Comparison of ENCODE assay signal across 34 cellular contexts in genomic region chr22:23377767-23378166, GRCh38.
"Had no signal": no experiment of that assay in that cellular context is flagged by ENCODE, and none has a peak within 500 bp of the region (broad histone marks: within the 10 kb centered on the region; RNA-seq: fewer than 3 reads in every experiment).

No MANE protein-coding gene starts in this region.

- ATAC-seq: activated CD8-positive, alpha-beta T cell treated with anti-CD3 and anti-CD28 coated beads for 36 hours; activated naive CD4-positive, alpha-beta T cell treated with anti-CD3 and anti-CD28 coated beads, Interleukin-2, amount 50 U/mL, for 72 hours; activated T-cell treated with anti-CD3 and anti-CD28 coated beads, Interleukin-2, amount 50 U/mL, for 4 hours; activated T-cell treated with anti-CD3 and anti-CD28 coated beads, Interleukin-2, amount 50 U/mL, for 72 hours; activated T-helper 17 cell treated with anti-CD3 and anti-CD28 coated beads, Interleukin-2, amount 50 U/mL, for 72 hours; body of pancreas had no signal

- DNase-seq: activated B cell treated with CpG ODN at 0.5 μM for 24 hours; activated CD4-positive, alpha-beta memory T cell treated with anti-CD3 and anti-CD28 coated beads for 36 hours; activated CD4-positive, alpha-beta T cell treated with anti-CD3 and anti-CD28 coated beads for 4 hours; activated CD4-positive, alpha-beta T cell treated with anti-CD3 and anti-CD28 coated beads, Interleukin-2, amount 10 ng/mL, durations not matched to agents 24 days and 14 days; activated CD4-positive, alpha-beta T cell treated with anti-CD3 and anti-CD28 coated beads, Interleukin-2, amount 50 U/mL, for 1 hour; activated CD4-positive, alpha-beta T cell treated with anti-CD3 and anti-CD28 coated beads, Interleukin-2, amount 50 U/mL, for 4 hours; activated CD4-positive, CD25-positive, alpha-beta regulatory T cell treated with anti-CD3 and anti-CD28 coated beads, Interleukin-2, amount 50 U/mL, for 72 hours; activated CD8-positive, alpha-beta memory T cell treated with anti-CD3 and anti-CD28 coated beads, Interleukin-2, amount 50 U/mL, for 4 hours; activated CD8-positive, alpha-beta T cell treated with anti-CD3 and anti-CD28 coated beads for 36 hours; activated effector memory CD4-positive, alpha-beta T cell treated with anti-CD3 and anti-CD28 coated beads, Interleukin-2, amount 50 U/mL, for 16 hours; activated gamma-delta T cell treated with Interleukin-2 at 50 U/mL for 16 hours; activated naive CD4-positive, alpha-beta T cell; activated naive CD4-positive, alpha-beta T cell treated with anti-CD3 and anti-CD28 coated beads, Interleukin-2, amount 10 ng/mL, durations not matched to agents 7 days and 5 days; activated naive CD8-positive, alpha-beta T cell treated with anti-CD3 and anti-CD28 coated beads for 36 hours; activated T-cell treated with anti-CD3 and anti-CD28 coated beads for 4 hours; activated T-cell treated with anti-CD3 and anti-CD28 coated beads, Interleukin-2, amount 50 U/mL, for 1 hour; activated T-cell treated with anti-CD3 and anti-CD28 coated beads, Interleukin-2, amount 50 U/mL, for 4 hours; activated T-cell treated with anti-CD3 and anti-CD28 coated beads, Interleukin-2, amount 50 U/mL, for 72 hours; adrenal gland; amniotic stem cell; aorta; body of pancreas; brain microvascular endothelial cell; central memory CD4-positive, alpha-beta T cell; T-helper 1 cell; T-helper 2 cell; T-helper 9 cell had no signal

- H3K9me3 Mint-ChIP-seq: activated B cell treated with CpG ODN at 0.5 μM for 24 hours; activated CD4-positive, alpha-beta memory T cell treated with anti-CD3 and anti-CD28 coated beads for 36 hours; activated CD4-positive, alpha-beta T cell treated with anti-CD3 and anti-CD28 coated beads, Interleukin-2, amount 10 ng/mL, durations not matched to agents 24 days and 14 days; activated CD8-positive, alpha-beta T cell treated with anti-CD3 and anti-CD28 coated beads for 36 hours; activated naive CD4-positive, alpha-beta T cell treated with anti-CD3 and anti-CD28 coated beads, Interleukin-2, amount 10 ng/mL, durations not matched to agents 7 days and 5 days; activated naive CD4-positive, alpha-beta T cell treated with anti-CD3 and anti-CD28 coated beads, Interleukin-2, amount 50 U/mL, for 72 hours; activated naive CD8-positive, alpha-beta T cell treated with anti-CD3 and anti-CD28 coated beads for 36 hours; activated T-cell treated with anti-CD3 and anti-CD28 coated beads, Interleukin-2, amount 50 U/mL, for 4 hours; activated T-cell treated with anti-CD3 and anti-CD28 coated beads, Interleukin-2, amount 50 U/mL, for 72 hours; activated T-helper 1 cell treated with anti-CD3 and anti-CD28 coated beads, Interleukin-12 subunit alpha, Interleukin-12 subunit beta, Interleukin-2, Interleukin-4 antibody, amounts not matched to agents 30 ng/mL and 10 ng/mL and 1 ng/mL, durations not matched to agents 14 hours and 24 hours and 36 hours; activated T-helper 17 cell treated with anti-CD3 and anti-CD28 coated beads, Interleukin-2, amount 50 U/mL, for 72 hours; T-helper 1 cell treated with Interleukin-12 subunit alpha and Interleukin-12 subunit beta and Interleukin-4 antibody, amounts not matched to agents 30 μg/mL and 1 μg/mL, for 36 hours; T-helper 2 cell treated with Interferon-gamma antibody and Interleukin-4, amounts not matched to agents 5 μg/mL and 100 μg/mL, for 36 hours had no signal

- H3K4me3 Mint-ChIP-seq: activated B cell treated with CpG ODN at 0.5 μM for 24 hours; activated CD4-positive, alpha-beta memory T cell treated with anti-CD3 and anti-CD28 coated beads for 36 hours; activated CD4-positive, alpha-beta T cell treated with anti-CD3 and anti-CD28 coated beads, Interleukin-2, amount 10 ng/mL, durations not matched to agents 24 days and 14 days; activated CD8-positive, alpha-beta T cell treated with anti-CD3 and anti-CD28 coated beads for 36 hours; activated naive CD4-positive, alpha-beta T cell treated with anti-CD3 and anti-CD28 coated beads, Interleukin-2, amount 10 ng/mL, durations not matched to agents 7 days and 5 days; activated naive CD8-positive, alpha-beta T cell treated with anti-CD3 and anti-CD28 coated beads for 36 hours; activated T-cell treated with anti-CD3 and anti-CD28 coated beads, Interleukin-2, amount 50 U/mL, for 4 hours; activated T-cell treated with anti-CD3 and anti-CD28 coated beads, Interleukin-2, amount 50 U/mL, for 72 hours; activated T-helper 1 cell treated with anti-CD3 and anti-CD28 coated beads, Interleukin-12 subunit alpha, Interleukin-12 subunit beta, Interleukin-2, Interleukin-4 antibody, amounts not matched to agents 30 ng/mL and 10 ng/mL and 1 ng/mL, durations not matched to agents 14 hours and 24 hours and 36 hours; activated T-helper 17 cell treated with anti-CD3 and anti-CD28 coated beads, Interleukin-2, amount 50 U/mL, for 72 hours; T-helper 1 cell treated with Interleukin-12 subunit alpha and Interleukin-12 subunit beta and Interleukin-4 antibody, amounts not matched to agents 30 μg/mL and 1 μg/mL, for 36 hours; T-helper 2 cell treated with Interferon-gamma antibody and Interleukin-4, amounts not matched to agents 5 μg/mL and 100 μg/mL, for 36 hours had no signal

- H3K36me3 Mint-ChIP-seq: activated CD4-positive, alpha-beta memory T cell treated with anti-CD3 and anti-CD28 coated beads for 36 hours; activated naive CD4-positive, alpha-beta T cell treated with anti-CD3 and anti-CD28 coated beads, Interleukin-2, amount 10 ng/mL, durations not matched to agents 7 days and 5 days; activated naive CD4-positive, alpha-beta T cell treated with anti-CD3 and anti-CD28 coated beads, Interleukin-2, amount 50 U/mL, for 72 hours; activated naive CD8-positive, alpha-beta T cell treated with anti-CD3 and anti-CD28 coated beads for 36 hours had no signal

- H3K36me3 ChIP-seq: adrenal gland, brain microvascular endothelial cell, breast epithelium had no signal

- H3K27me3 ChIP-seq: adrenal gland, body of pancreas, brain microvascular endothelial cell, breast epithelium had no signal

- H3K4me1 Mint-ChIP-seq: activated B cell treated with CpG ODN at 0.5 μM for 24 hours; activated CD4-positive, alpha-beta T cell treated with anti-CD3 and anti-CD28 coated beads, Interleukin-2, amount 10 ng/mL, durations not matched to agents 24 days and 14 days; activated naive CD4-positive, alpha-beta T cell treated with anti-CD3 and anti-CD28 coated beads, Interleukin-2, amount 10 ng/mL, durations not matched to agents 7 days and 5 days; activated naive CD8-positive, alpha-beta T cell treated with anti-CD3 and anti-CD28 coated beads for 36 hours had no signal

- H3K27ac ChIP-seq: adrenal gland, body of pancreas, brain microvascular endothelial cell, breast epithelium, VCaP had no signal

- H3K4me1 ChIP-seq: adrenal gland, body of pancreas, breast epithelium had no signal

- H3K27ac Mint-ChIP-seq: activated B cell treated with CpG ODN at 0.5 μM for 24 hours; activated CD4-positive, alpha-beta memory T cell treated with anti-CD3 and anti-CD28 coated beads for 36 hours; activated CD4-positive, alpha-beta T cell treated with anti-CD3 and anti-CD28 coated beads, Interleukin-2, amount 10 ng/mL, durations not matched to agents 24 days and 14 days; activated CD8-positive, alpha-beta T cell treated with anti-CD3 and anti-CD28 coated beads for 36 hours; activated naive CD4-positive, alpha-beta T cell treated with anti-CD3 and anti-CD28 coated beads, Interleukin-2, amount 50 U/mL, for 72 hours; activated naive CD8-positive, alpha-beta T cell treated with anti-CD3 and anti-CD28 coated beads for 36 hours; activated T-cell treated with anti-CD3 and anti-CD28 coated beads, Interleukin-2, amount 50 U/mL, for 72 hours; activated T-helper 1 cell treated with anti-CD3 and anti-CD28 coated beads, Interleukin-12 subunit alpha, Interleukin-12 subunit beta, Interleukin-2, Interleukin-4 antibody, amounts not matched to agents 30 ng/mL and 10 ng/mL and 1 ng/mL, durations not matched to agents 14 hours and 24 hours and 36 hours; activated T-helper 17 cell treated with anti-CD3 and anti-CD28 coated beads, Interleukin-2, amount 50 U/mL, for 72 hours; T-helper 1 cell treated with Interleukin-12 subunit alpha and Interleukin-12 subunit beta and Interleukin-4 antibody, amounts not matched to agents 30 μg/mL and 1 μg/mL, for 36 hours; T-helper 2 cell treated with Interferon-gamma antibody and Interleukin-4, amounts not matched to agents 5 μg/mL and 100 μg/mL, for 36 hours had no signal

- H3K9me3 ChIP-seq: adrenal gland, body of pancreas, breast epithelium had no signal

- H3K27me3 Mint-ChIP-seq: activated CD4-positive, alpha-beta T cell treated with anti-CD3 and anti-CD28 coated beads, Interleukin-2, amount 10 ng/mL, durations not matched to agents 24 days and 14 days; activated CD8-positive, alpha-beta T cell treated with anti-CD3 and anti-CD28 coated beads for 36 hours had no signal

- H3K4me3 ChIP-seq: adrenal gland, body of pancreas, breast epithelium had no signal
